11 cellular contexts compared by ENCODE assay signal in the genomic region with DNA sequence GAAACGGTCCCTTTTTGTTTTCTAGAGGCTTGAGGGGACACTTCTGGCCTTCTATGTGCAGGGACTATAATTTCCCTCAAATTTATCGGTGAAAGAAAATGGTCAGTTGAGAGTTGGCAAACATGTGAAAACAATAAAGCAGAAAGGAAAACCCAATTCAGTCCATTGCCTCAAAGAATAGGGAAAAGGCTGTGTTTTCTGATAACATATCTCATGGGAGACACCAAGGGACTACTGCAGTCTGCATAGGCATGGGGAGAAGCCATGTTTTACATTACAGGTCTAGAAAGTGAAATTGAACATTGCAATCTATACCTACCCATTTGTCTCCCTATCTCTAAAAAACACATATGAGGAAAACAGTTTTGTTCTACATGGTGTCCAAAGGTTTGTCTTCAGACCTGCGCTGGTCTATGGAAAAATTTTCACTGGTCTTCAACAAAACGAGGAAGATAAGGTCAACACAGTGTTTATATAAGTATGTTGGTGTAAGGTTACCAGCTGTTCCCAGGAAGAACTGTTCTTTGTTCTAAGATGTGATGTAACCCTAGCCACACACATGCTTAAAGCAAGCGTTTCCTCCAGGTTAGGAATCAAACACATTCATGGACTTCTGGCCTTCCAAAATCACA.
DNase-seq lines count a peak whose midpoint lies in the region; ATAC-seq and TF ChIP-seq lines count a peak whose summit lies in the region.
"Had no signal": no experiment of that assay in that cellular context is flagged by ENCODE, and none has a peak within 500 bp of the region (broad histone marks: within the 10 kb centered on the region; RNA-seq: fewer than 3 reads in every experiment).

No MANE protein-coding gene starts in this region.

- no peak overlapping the region for H3K27ac ChIP-seq in right cardiac atrium (ENCODE audit: low read length)
- no peak overlapping the region for H3K27ac ChIP-seq in RWPE2 (ENCODE audit: poor library complexity, severe bottlenecking)
- H3K27ac ChIP-seq: RWPE1 had no signal

- no peak overlapping the region for H3K4me3 ChIP-seq in right cardiac atrium (ENCODE audit: low read length)
- H3K4me3 ChIP-seq in RWPE2 (ENCODE audit: severe bottlenecking) = no peak overlapping the region
- no peak overlapping the region for H3K4me3 ChIP-seq in fibroblast of villous mesenchyme (ENCODE audit: low read depth, low read length)

- peak; percentile 36 to 76 for ATAC-seq in right cardiac atrium
- ATAC-seq in RWPE2 (ENCODE audit: low read depth) = peak; percentile 91
- no peak for ATAC-seq in omental fat pad (ENCODE audit: low FRiP score)
- ATAC-seq: effector memory CD8-positive, alpha-beta T cell had no signal

- no peaks in the 10 kb centered on the region for H3K27me3 ChIP-seq in right cardiac atrium (ENCODE audit: control insufficient read depth, insufficient read depth)
- no peaks in the 10 kb centered on the region for H3K27me3 ChIP-seq in RWPE2 (ENCODE audit: insufficient read depth, poor library complexity, severe bottlenecking)

- H3K9me3 ChIP-seq in right cardiac atrium (ENCODE audit: control insufficient read depth, low read length) (no peaks in the 10 kb centered on the region), RWPE2 (ENCODE audit: severe bottlenecking) (no peaks in the 10 kb centered on the region)

- peaks cover 5% of the 10 kb centered on the region for H3K4me1 Mint-ChIP-seq in activated naive CD8-positive, alpha-beta T cell treated with anti-CD3 and anti-CD28 coated beads for 36 hours
- H3K4me1 Mint-ChIP-seq: CD4-positive, CD25-positive, alpha-beta regulatory T cell had no signal

- TF ChIP-seq CTCF in RWPE2 (IDR thresholded peaks at IDR 0.05; ENCODE audit: poor library complexity, severe bottlenecking) (no peak), fibroblast of villous mesenchyme (IDR thresholded peaks at IDR 0.05; ENCODE audit: insufficient read depth, low read depth, low read length) (no peak), omental fat pad (IDR thresholded peaks at IDR 0.05) (no peak)

- H3K4me1 ChIP-seq in right cardiac atrium (ENCODE audit: control insufficient read depth, insufficient read depth, low read length) (peaks cover 1% of the 10 kb centered on the region), RWPE2 (ENCODE audit: insufficient read depth, poor library complexity, severe bottlenecking) (peaks cover 22% of the 10 kb centered on the region)

- H3K27me3 Mint-ChIP-seq in activated naive CD8-positive, alpha-beta T cell treated with anti-CD3 and anti-CD28 coated beads for 36 hours = peaks cover 4% of the 10 kb centered on the region

- intact Hi-C loops in right cardiac atrium (cut with DNase I) (no loop called here), cardiac septum (cut with DNase I) (no loop called here)

- no peaks in the 10 kb centered on the region for H3K36me3 Mint-ChIP-seq in activated naive CD8-positive, alpha-beta T cell treated with anti-CD3 and anti-CD28 coated beads for 36 hours
- H3K36me3 Mint-ChIP-seq: CD4-positive, CD25-positive, alpha-beta regulatory T cell had no signal

- H3K36me3 ChIP-seq in RWPE2 (ENCODE audit: low read depth) = no peaks in the 10 kb centered on the region

- no peak for DNase-seq in right cardiac atrium
- DNase-seq in cardiac septum (ENCODE audit: low spot score) = no peak
- no peak for DNase-seq in RWPE2 (ENCODE audit: low spot score)
- peak; percentile 90 for DNase-seq in fibroblast of villous mesenchyme (ENCODE audit: low read depth)
- DNase-seq in omental fat pad (ENCODE audit: low spot score) = no peak
- DNase-seq in AML-193 (lab: John Stamatoyannopoulos, UW) = no peak
- no peak for DNase-seq in activated naive CD8-positive, alpha-beta T cell treated with anti-CD3 and anti-CD28 coated beads for 36 hours
- DNase-seq in NCI-H1048 (lab: John Stamatoyannopoulos, UW) = no peak
- DNase-seq: CD4-positive, CD25-positive, alpha-beta regulatory T cell; effector memory CD8-positive, alpha-beta T cell had no signal

- no peak overlapping the region for H3K27ac Mint-ChIP-seq in activated naive CD8-positive, alpha-beta T cell treated with anti-CD3 and anti-CD28 coated beads for 36 hours
- H3K27ac Mint-ChIP-seq: CD4-positive, CD25-positive, alpha-beta regulatory T cell; effector memory CD8-positive, alpha-beta T cell had no signal

- WGBS in right cardiac atrium = 65% methylated on average over 5 of the region's 5 CpGs

- H3K9me3 Mint-ChIP-seq in activated naive CD8-positive, alpha-beta T cell treated with anti-CD3 and anti-CD28 coated beads for 36 hours = no peaks in the 10 kb centered on the region
- H3K9me3 Mint-ChIP-seq: effector memory CD8-positive, alpha-beta T cell had no signal

- no peak overlapping the region for H3K4me3 Mint-ChIP-seq in activated naive CD8-positive, alpha-beta T cell treated with anti-CD3 and anti-CD28 coated beads for 36 hours
- H3K4me3 Mint-ChIP-seq: CD4-positive, CD25-positive, alpha-beta regulatory T cell; effector memory CD8-positive, alpha-beta T cell had no signal
